8 cellular contexts compared by ENCODE assay signal in genomic region chr6:33430991-33431879, GRCh38.
DNase-seq lines count a peak whose midpoint lies in the region; ATAC-seq and TF ChIP-seq lines count a peak whose summit lies in the region.

No MANE protein-coding gene starts in this region.

- TF ChIP-seq CTCF in GM12873 (IDR thresholded peaks at IDR 0.05; ENCODE audit: insufficient read depth, low read depth, low read length, missing control alignments): peak; percentile 4

- no peaks in the 10 kb centered on the region for H3K27me3 Mint-ChIP-seq in T-helper 1 cell treated with Interleukin-12 subunit alpha and Interleukin-12 subunit beta and Interleukin-4 antibody, amounts not matched to agents 30 μg/mL and 1 μg/mL, for 36 hours (ENCODE audit: low read depth)

- H3K4me3 Mint-ChIP-seq in T-helper 1 cell treated with Interleukin-12 subunit alpha and Interleukin-12 subunit beta and Interleukin-4 antibody, amounts not matched to agents 30 μg/mL and 1 μg/mL, for 36 hours: peak overlapping the region; percentile 82

- no peaks in the 10 kb centered on the region for H3K9me3 Mint-ChIP-seq in T-helper 1 cell treated with Interleukin-12 subunit alpha and Interleukin-12 subunit beta and Interleukin-4 antibody, amounts not matched to agents 30 μg/mL and 1 μg/mL, for 36 hours

- peaks cover 13% of the 10 kb centered on the region for H3K36me3 Mint-ChIP-seq in T-helper 1 cell treated with Interleukin-12 subunit alpha and Interleukin-12 subunit beta and Interleukin-4 antibody, amounts not matched to agents 30 μg/mL and 1 μg/mL, for 36 hours (ENCODE audit: low read depth)

- H3K4me1 Mint-ChIP-seq in T-helper 1 cell treated with Interleukin-12 subunit alpha and Interleukin-12 subunit beta and Interleukin-4 antibody, amounts not matched to agents 30 μg/mL and 1 μg/mL, for 36 hours (ENCODE audit: low read depth): peaks cover 49% of the 10 kb centered on the region

- ATAC-seq in HG02588 (IDR thresholded peaks at IDR 0.05; ENCODE audit: unreplicated experiment): no peak

- peak overlapping the region; percentile 46 for H3K27ac Mint-ChIP-seq in T-helper 1 cell treated with Interleukin-12 subunit alpha and Interleukin-12 subunit beta and Interleukin-4 antibody, amounts not matched to agents 30 μg/mL and 1 μg/mL, for 36 hours

- DNase-seq in HuH-7.5 (ENCODE audit: low spot score) (peak; percentile 51), anterior cingulate cortex (lab: John Stamatoyannopoulos, UW) (peak; percentile 16 to 92 (median 75)), iris pigment epithelial cell (ENCODE audit: low read depth) (peak; percentile 82), NCI-H1694 (lab: John Stamatoyannopoulos, UW) (no peak)
- peak; percentile 82 for DNase-seq in stimulated activated CD4-positive, alpha-beta T cell treated with anti-CD3 and anti-CD28 coated beads, Interleukin-4, amount 100 ng/mL, for 24 hours
